Comparison of ENCODE assay signal across 11 cellular contexts in genomic region chr17:48734328-48735056, GRCh38. TPM values are rescaled to one million over a fixed set of nuclear protein-coding genes. Genes with fewer than 3 reads are reported as not detected.
"Had no signal": no experiment of that assay in that cellular context is flagged by ENCODE, and none has a peak within 500 bp of the region (broad histone marks: within the 10 kb centered on the region; RNA-seq: fewer than 3 reads in every experiment).

No MANE protein-coding gene starts in this region.

- H3K9me3 Mint-ChIP-seq: dendritic cell treated with granulocyte-macrophage colony-stimulating factor and Interleukin-4, amounts not matched to agents 40 ng/mL and 50 ng/mL, for 4 days; T-helper 1 cell treated with Interleukin-12 subunit alpha and Interleukin-12 subunit beta and Interleukin-4 antibody, amounts not matched to agents 30 μg/mL and 1 μg/mL, for 36 hours had no signal

- H3K4me3 Mint-ChIP-seq: dendritic cell treated with granulocyte-macrophage colony-stimulating factor and Interleukin-4, amounts not matched to agents 40 ng/mL and 50 ng/mL, for 4 days had no signal

- DNase-seq: amygdala, brain microvascular endothelial cell, esophagus squamous epithelium, foreskin fibroblast, ovary, transverse colon had no signal

- ATAC-seq: left lobe of liver had no signal

- H3K36me3 Mint-ChIP-seq: activated naive CD8-positive, alpha-beta T cell had no signal

- H3K27ac ChIP-seq: brain microvascular endothelial cell, esophagus squamous epithelium, ovary, skin epidermis, transverse colon had no signal

- H3K27ac Mint-ChIP-seq: activated naive CD8-positive, alpha-beta T cell; dendritic cell treated with granulocyte-macrophage colony-stimulating factor and Interleukin-4, amounts not matched to agents 40 ng/mL and 50 ng/mL, for 4 days; T-helper 1 cell treated with Interleukin-12 subunit alpha and Interleukin-12 subunit beta and Interleukin-4 antibody, amounts not matched to agents 30 μg/mL and 1 μg/mL, for 36 hours had no signal

- H3K4me3 ChIP-seq: esophagus squamous epithelium, ovary, skin epidermis, transverse colon had no signal

- H3K36me3 ChIP-seq: brain microvascular endothelial cell, esophagus squamous epithelium, ovary, transverse colon had no signal

- H3K9me3 ChIP-seq: esophagus squamous epithelium, ovary, transverse colon had no signal

- H3K27me3 ChIP-seq: ovary had no signal

RNA-seq across cellular contexts. Expression of gene HOXB13, which starts 5.9 kb away (rescaled TPM):
- total RNA-seq: esophagus squamous epithelium had no signal

RNA-seq across cellular contexts. Expression of gene PRAC2, which starts 11.5 kb away (rescaled TPM):
- total RNA-seq: esophagus squamous epithelium, left lobe of liver, ovary had no signal

RNA-seq across cellular contexts. Expression of gene PRAC1, which starts 12.2 kb away (rescaled TPM):
- total RNA-seq: esophagus squamous epithelium, left lobe of liver, ovary had no signal
